In the genomic region with DNA sequence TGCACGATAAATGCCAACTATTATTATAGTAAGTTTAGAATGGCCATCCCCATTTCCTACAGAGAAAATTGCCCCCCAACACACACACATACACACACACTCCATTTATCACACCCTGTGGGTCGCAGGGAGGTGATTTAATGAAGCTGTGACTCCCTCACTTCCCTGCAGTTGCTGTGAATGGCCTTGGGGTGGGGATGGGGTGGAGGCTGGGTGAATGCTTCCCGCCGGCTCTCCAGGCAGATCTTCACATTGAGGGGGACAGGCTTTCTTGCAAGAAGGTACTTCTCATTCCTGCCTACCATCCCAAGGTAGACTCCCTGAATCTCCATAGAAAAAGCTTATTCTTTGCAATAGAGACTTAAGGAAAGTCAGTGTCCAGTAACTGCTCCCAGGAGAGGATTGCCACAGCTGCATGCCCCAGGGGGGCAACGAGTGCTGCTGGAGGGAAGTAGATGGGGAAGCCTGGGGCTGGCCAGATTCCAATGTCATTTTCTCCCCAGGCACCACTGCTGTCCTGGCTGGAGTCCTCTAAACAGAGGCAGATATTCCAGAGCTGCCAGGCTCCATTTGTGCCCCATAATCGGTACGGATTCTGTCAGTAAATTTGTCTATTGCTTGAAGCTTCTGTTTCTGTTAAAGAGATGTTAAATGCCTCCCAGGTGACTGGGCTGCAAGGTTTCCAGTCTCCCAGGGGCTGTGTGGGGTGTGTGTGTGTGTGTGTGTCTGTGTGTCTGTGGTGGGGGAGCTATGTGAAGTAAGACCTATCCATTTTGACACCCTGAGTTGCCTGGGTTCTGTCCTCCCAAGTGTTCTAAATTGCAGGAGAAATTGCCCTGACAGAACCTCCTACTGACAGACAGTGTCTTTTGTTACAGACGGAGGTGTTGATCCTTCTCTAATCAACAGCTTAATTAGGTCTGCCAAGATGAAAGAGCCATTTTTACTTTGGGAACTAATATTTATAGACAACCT, we compare ENCODE assay signal across 1 cellular context.
TF ChIP-seq lines count a peak whose summit lies in the region.

No MANE protein-coding gene starts in this region.

TF ChIP-seq in K562, 482 proteins besides CTCF, POLR2A, EP300 and RAD21 (continued from another document):
- TF ChIP-seq, protein P1, sequence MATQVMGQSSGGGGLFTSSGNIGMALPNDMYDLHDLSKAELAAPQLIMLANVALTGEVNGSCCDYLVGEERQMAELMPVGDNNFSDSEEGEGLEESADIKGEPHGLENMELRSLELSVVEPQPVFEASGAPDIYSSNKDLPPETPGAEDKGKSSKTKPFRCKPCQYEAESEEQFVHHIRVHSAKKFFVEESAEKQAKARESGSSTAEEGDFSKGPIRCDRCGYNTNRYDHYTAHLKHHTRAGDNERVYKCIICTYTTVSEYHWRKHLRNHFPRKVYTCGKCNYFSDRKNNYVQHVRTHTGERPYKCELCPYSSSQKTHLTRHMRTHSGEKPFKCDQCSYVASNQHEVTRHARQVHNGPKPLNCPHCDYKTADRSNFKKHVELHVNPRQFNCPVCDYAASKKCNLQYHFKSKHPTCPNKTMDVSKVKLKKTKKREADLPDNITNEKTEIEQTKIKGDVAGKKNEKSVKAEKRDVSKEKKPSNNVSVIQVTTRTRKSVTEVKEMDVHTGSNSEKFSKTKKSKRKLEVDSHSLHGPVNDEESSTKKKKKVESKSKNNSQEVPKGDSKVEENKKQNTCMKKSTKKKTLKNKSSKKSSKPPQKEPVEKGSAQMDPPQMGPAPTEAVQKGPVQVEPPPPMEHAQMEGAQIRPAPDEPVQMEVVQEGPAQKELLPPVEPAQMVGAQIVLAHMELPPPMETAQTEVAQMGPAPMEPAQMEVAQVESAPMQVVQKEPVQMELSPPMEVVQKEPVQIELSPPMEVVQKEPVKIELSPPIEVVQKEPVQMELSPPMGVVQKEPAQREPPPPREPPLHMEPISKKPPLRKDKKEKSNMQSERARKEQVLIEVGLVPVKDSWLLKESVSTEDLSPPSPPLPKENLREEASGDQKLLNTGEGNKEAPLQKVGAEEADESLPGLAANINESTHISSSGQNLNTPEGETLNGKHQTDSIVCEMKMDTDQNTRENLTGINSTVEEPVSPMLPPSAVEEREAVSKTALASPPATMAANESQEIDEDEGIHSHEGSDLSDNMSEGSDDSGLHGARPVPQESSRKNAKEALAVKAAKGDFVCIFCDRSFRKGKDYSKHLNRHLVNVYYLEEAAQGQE (CRISPR knock-in tag; IDR thresholded peaks at IDR 0.05; ENCODE audit: low read depth), result no peak
- TF ChIP-seq ARHGAP35 (IDR thresholded peaks at IDR 0.05; ENCODE audit: partially characterized antibody) (no peak), FOS (IDR thresholded peaks at IDR 0.05; ENCODE audit: extremely low read depth, insufficient read length) (no peak), BCL6 (CRISPR knock-in tag; IDR thresholded peaks at IDR 0.05) (no peak), CHD2 (IDR thresholded peaks at IDR 0.05; ENCODE audit: low read depth, low read length) (no peak), ZNF507 (tag; conservative IDR thresholded peaks at IDR 0.05) (no peak), ZNF282 (CRISPR knock-in tag; IDR thresholded peaks at IDR 0.05) (no peak), MXI1 (IDR thresholded peaks at IDR 0.05; ENCODE audit: low read depth, low read length) (no peak), RAD51 (IDR thresholded peaks at IDR 0.05; ENCODE audit: borderline replicate concordance, low read depth) (no peak)
- TF ChIP-seq, protein P2, sequence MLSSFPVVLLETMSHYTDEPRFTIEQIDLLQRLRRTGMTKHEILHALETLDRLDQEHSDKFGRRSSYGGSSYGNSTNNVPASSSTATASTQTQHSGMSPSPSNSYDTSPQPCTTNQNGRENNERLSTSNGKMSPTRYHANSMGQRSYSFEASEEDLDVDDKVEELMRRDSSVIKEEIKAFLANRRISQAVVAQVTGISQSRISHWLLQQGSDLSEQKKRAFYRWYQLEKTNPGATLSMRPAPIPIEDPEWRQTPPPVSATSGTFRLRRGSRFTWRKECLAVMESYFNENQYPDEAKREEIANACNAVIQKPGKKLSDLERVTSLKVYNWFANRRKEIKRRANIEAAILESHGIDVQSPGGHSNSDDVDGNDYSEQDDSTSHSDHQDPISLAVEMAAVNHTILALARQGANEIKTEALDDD (IDR thresholded peaks at IDR 0.05), result no peak
- TF ChIP-seq, protein P3, sequence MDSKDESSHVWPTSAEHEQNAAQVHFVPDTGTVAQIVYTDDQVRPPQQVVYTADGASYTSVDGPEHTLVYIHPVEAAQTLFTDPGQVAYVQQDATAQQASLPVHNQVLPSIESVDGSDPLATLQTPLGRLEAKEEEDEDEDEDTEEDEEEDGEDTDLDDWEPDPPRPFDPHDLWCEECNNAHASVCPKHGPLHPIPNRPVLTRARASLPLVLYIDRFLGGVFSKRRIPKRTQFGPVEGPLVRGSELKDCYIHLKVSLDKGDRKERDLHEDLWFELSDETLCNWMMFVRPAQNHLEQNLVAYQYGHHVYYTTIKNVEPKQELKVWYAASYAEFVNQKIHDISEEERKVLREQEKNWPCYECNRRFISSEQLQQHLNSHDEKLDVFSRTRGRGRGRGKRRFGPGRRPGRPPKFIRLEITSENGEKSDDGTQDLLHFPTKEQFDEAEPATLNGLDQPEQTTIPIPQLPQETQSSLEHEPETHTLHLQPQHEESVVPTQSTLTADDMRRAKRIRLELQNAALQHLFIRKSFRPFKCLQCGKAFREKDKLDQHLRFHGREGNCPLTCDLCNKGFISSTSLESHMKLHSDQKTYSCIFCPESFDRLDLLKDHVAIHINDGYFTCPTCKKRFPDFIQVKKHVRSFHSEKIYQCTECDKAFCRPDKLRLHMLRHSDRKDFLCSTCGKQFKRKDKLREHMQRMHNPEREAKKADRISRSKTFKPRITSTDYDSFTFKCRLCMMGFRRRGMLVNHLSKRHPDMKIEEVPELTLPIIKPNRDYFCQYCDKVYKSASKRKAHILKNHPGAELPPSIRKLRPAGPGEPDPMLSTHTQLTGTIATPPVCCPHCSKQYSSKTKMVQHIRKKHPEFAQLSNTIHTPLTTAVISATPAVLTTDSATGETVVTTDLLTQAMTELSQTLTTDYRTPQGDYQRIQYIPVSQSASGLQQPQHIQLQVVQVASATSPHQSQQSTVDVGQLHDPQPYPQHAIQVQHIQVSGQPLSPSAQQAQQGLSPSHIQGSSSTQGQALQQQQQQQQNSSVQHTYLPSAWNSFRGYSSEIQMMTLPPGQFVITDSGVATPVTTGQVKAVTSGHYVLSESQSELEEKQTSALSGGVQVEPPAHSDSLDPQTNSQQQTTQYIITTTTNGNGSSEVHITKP (IDR thresholded peaks at IDR 0.05; ENCODE audit: partially characterized antibody), result no peak
- TF ChIP-seq, protein P4, sequence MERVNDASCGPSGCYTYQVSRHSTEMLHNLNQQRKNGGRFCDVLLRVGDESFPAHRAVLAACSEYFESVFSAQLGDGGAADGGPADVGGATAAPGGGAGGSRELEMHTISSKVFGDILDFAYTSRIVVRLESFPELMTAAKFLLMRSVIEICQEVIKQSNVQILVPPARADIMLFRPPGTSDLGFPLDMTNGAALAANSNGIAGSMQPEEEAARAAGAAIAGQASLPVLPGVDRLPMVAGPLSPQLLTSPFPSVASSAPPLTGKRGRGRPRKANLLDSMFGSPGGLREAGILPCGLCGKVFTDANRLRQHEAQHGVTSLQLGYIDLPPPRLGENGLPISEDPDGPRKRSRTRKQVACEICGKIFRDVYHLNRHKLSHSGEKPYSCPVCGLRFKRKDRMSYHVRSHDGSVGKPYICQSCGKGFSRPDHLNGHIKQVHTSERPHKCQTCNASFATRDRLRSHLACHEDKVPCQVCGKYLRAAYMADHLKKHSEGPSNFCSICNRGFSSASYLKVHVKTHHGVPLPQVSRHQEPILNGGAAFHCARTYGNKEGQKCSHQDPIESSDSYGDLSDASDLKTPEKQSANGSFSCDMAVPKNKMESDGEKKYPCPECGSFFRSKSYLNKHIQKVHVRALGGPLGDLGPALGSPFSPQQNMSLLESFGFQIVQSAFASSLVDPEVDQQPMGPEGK (CRISPR knock-in tag; IDR thresholded peaks at IDR 0.05; ENCODE audit: borderline replicate concordance), result no peak
- TF ChIP-seq, protein P5, sequence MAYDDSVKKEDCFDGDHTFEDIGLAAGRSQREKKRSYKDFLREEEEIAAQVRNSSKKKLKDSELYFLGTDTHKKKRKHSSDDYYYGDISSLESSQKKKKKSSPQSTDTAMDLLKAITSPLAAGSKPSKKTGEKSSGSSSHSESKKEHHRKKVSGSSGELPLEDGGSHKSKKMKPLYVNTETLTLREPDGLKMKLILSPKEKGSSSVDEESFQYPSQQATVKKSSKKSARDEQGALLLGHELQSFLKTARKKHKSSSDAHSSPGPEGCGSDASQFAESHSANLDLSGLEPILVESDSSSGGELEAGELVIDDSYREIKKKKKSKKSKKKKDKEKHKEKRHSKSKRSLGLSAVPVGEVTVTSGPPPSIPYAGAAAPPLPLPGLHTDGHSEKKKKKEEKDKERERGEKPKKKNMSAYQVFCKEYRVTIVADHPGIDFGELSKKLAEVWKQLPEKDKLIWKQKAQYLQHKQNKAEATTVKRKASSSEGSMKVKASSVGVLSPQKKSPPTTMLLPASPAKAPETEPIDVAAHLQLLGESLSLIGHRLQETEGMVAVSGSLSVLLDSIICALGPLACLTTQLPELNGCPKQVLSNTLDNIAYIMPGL (CRISPR knock-in tag; IDR thresholded peaks at IDR 0.05), result no peak
